ENCODE assay signal across 8 cellular contexts in genomic region chr6:5214570-5215052, GRCh38. TPM values are rescaled to one million over a fixed set of nuclear protein-coding genes. Genes with fewer than 3 reads are reported as not detected.
DNase-seq lines count a peak whose midpoint lies in the region; ATAC-seq, FAIRE-seq and TF ChIP-seq lines count a peak whose summit lies in the region.

No MANE protein-coding gene starts in this region.

- TF ChIP-seq EP300 in upper lobe of left lung (IDR thresholded peaks at IDR 0.05): no peak

- DNase-seq in DMS79 treated with DMSO at 0.1 percent for 48 hours (lab: John Stamatoyannopoulos, UW) (peak; percentile 40), DMS79 (lab: John Stamatoyannopoulos, UW) (no peak), NCI-H2171 treated with DMSO at 0.1 percent for 48 hours (lab: John Stamatoyannopoulos, UW) (peak; percentile 94), bronchial epithelial cell (ENCODE audit: low read depth) (peak; percentile 21), right lobe of liver (no peak), upper lobe of left lung (peak; percentile 34 to 83), NCI-H187 treated with DMSO at 0.1 percent for 48 hours (lab: John Stamatoyannopoulos, UW) (no peak)

- TF ChIP-seq CTCF in bronchial epithelial cell (IDR thresholded peaks at IDR 0.05; ENCODE audit: insufficient read depth, low read length, severe bottlenecking): peak; percentile 80
- TF ChIP-seq CTCF in right lobe of liver (IDR thresholded peaks at IDR 0.05): peak in 3 of 4 donors; percentile 27 to 50 (median 34)
- TF ChIP-seq CTCF in upper lobe of left lung (IDR thresholded peaks at IDR 0.05): peak in 5 of 6 experiments; percentile 45 to 50 (median 46)

- intact Hi-C loops in right lobe of liver (cut with DNase I): no loop called here

- H3K4me3 ChIP-seq in bronchial epithelial cell (ENCODE audit: low read depth, low read length) (no peak overlapping the region), right lobe of liver (no peak overlapping the region), upper lobe of left lung (no peak overlapping the region)

- no peaks in the 10 kb centered on the region for H3K4me1 ChIP-seq in right lobe of liver
- no peaks in the 10 kb centered on the region for H3K4me1 ChIP-seq in upper lobe of left lung

- H3K36me3 ChIP-seq in bronchial epithelial cell (ENCODE audit: control insufficient read depth, insufficient read depth, low read length): peaks cover 2% of the 10 kb centered on the region
- H3K36me3 ChIP-seq in right lobe of liver: no peaks in the 10 kb centered on the region
- peaks cover 0 to 11% (median 0%) of the 10 kb centered on the region in 4 donors for H3K36me3 ChIP-seq in upper lobe of left lung

- H3K27me3 ChIP-seq in bronchial epithelial cell (ENCODE audit: control insufficient read depth, insufficient read depth, low read length) (no peaks in the 10 kb centered on the region), right lobe of liver (no peaks in the 10 kb centered on the region), upper lobe of left lung (no peaks in the 10 kb centered on the region)

- H3K27ac ChIP-seq in right lobe of liver: no peak overlapping the region
- no peak overlapping the region for H3K27ac ChIP-seq in upper lobe of left lung

- 57% methylated on average over 9 of the region's 10 CpGs for WGBS in right lobe of liver (ENCODE audit: insufficient coverage, low coverage, low lambda C conversion rate, missing lambda C conversion rate)
- 65 to 67% methylated on average over 8 to 10 of the region's 10 CpGs for WGBS in upper lobe of left lung, 2 donors

- no peak for FAIRE-seq in bronchial epithelial cell (lab: Jason Lieb, UNC)

- TF ChIP-seq POLR2A in right lobe of liver (IDR thresholded peaks at IDR 0.05): no peak
- no peak for TF ChIP-seq POLR2A in upper lobe of left lung (IDR thresholded peaks at IDR 0.05)

- ATAC-seq in right lobe of liver (peak; percentile 50 to 67 (median 56)), upper lobe of left lung (ENCODE audit: low FRiP score in 2 of 2) (peak; percentile 56 to 73), HG03354 (IDR thresholded peaks at IDR 0.05; ENCODE audit: poor library complexity, severe bottlenecking, unreplicated experiment) (no peak)

- H3K9me3 ChIP-seq in right lobe of liver: no peaks in the 10 kb centered on the region
- H3K9me3 ChIP-seq in upper lobe of left lung: no peaks in the 10 kb centered on the region

RNA-seq across cellular contexts. Expression of gene LYRM4, which starts 46.1 kb away (rescaled TPM):
- total RNA-seq in bronchial epithelial cell (7.6 and 15.3 TPM in 2 replicates), right lobe of liver (10 to 100 TPM in 2 of 6 experiments, 1 to 10 TPM in 4; 5.7 to 11.5 (median 8.5) TPM), upper lobe of left lung (10 to 100 TPM in 5 of 6 donors, 1 to 10 TPM in 1; 5.8 to 24.1 (median 15.9) TPM)

RNA-seq across cellular contexts. Expression of gene FARS2, which starts 46.7 kb away (rescaled TPM):
- total RNA-seq in bronchial epithelial cell (22.4 and 27.4 TPM in 2 replicates), right lobe of liver (10 to 100 TPM in 5 of 6 experiments, 1 to 10 TPM in 1; 7.2 to 12.9 (median 11.7) TPM), upper lobe of left lung (10 to 100 TPM; 16.4 to 34.6 (median 19.9) TPM)

Comparison
In these comparisons a context has a peak if more than half of its experiments do, and no peak if none do; other contexts are left out.
1. DNase-seq: peak in DMS79 treated with DMSO at 0.1 percent for 48 hours (single experiment), NCI-H2171 treated with DMSO at 0.1 percent for 48 hours (single experiment), bronchial epithelial cell (single experiment) and upper lobe of left lung (2 of 2); none in DMS79 (single experiment), right lobe of liver (0 of 3) and NCI-H187 treated with DMSO at 0.1 percent for 48 hours (single experiment).
2. Peak in every context shown above with its lines, with median percentiles within 50 percentile points of each other: CTCF ChIP-seq.